Comparison of ENCODE assay signal across 14 cellular contexts in genomic region chr11:36631704-36632287, GRCh38. TPM values are rescaled to one million over a fixed set of nuclear protein-coding genes. Genes with fewer than 3 reads are reported as not detected.
DNase-seq lines count a peak whose midpoint lies in the region; ATAC-seq and TF ChIP-seq lines count a peak whose summit lies in the region.
"Had no signal": no experiment of that assay in that cellular context is flagged by ENCODE, and none has a peak within 500 bp of the region (broad histone marks: within the 10 kb centered on the region; RNA-seq: fewer than 3 reads in every experiment).

No MANE protein-coding gene starts in this region.

- POLR2A ChIA-PET in Caco-2 (lab: Charles Lee) = no interaction called here

- CTCF ChIA-PET in Caco-2 (lab: Charles Lee) = no interaction called here

- H2BK12ac ChIP-seq in neuronal stem cell (ENCODE audit: low read length) = no peak overlapping the region

- H3K4me3 ChIP-seq in neuronal stem cell (ENCODE audit: low read length in 2 of 2) = no peak overlapping the region
- no peak overlapping the region for H3K4me3 ChIP-seq in Caco-2 (ENCODE audit: low read depth, low read length)
- no peak overlapping the region for H3K4me3 ChIP-seq in upper lobe of right lung
- H3K4me3 ChIP-seq: GM23338 had no signal

- H3K4me2 ChIP-seq in neuronal stem cell (ENCODE audit: insufficient read depth, low read length, poor library complexity, severe bottlenecking) = no peak overlapping the region
- H3K4me2 ChIP-seq: GM23338 had no signal

- H3K4ac ChIP-seq in neuronal stem cell (ENCODE audit: low read length) = no peak overlapping the region

- H3K18ac ChIP-seq in neuronal stem cell (ENCODE audit: low read length) = no peak overlapping the region

- peaks cover 7% of the 10 kb centered on the region in 2 donors for H3K4me1 ChIP-seq in neuronal stem cell (ENCODE audit: control insufficient read depth in 2 of 2, insufficient read depth in 1 of 2, low read depth in 1 of 2, low read length in 2 of 2)
- no peaks in the 10 kb centered on the region for H3K4me1 ChIP-seq in Caco-2
- no peaks in the 10 kb centered on the region for H3K4me1 ChIP-seq in upper lobe of right lung

- TF ChIP-seq CTCF in Caco-2 (IDR thresholded peaks at IDR 0.05; ENCODE audit: insufficient read depth in 1 of 2, low read depth in 1 of 2, low read length in 1 of 2, severe bottlenecking in 1 of 2, unreplicated experiment in 1 of 2) (no peak), upper lobe of right lung (IDR thresholded peaks at IDR 0.05) (no peak)

- no peaks in the 10 kb centered on the region for H3K4me1 Mint-ChIP-seq in Caco-2 (ENCODE audit: low read depth, unreplicated experiment)
- H3K4me1 Mint-ChIP-seq: GM23338 had no signal

- no peak overlapping the region for H3K23ac ChIP-seq in neuronal stem cell (ENCODE audit: low read depth, low read length, poor library complexity)

- intact Hi-C loops in Caco-2 (cut with micrococcal nuclease; ENCODE audit: unreplicated experiment) (no loop called here), upper lobe of right lung (cut with DNase I) (no loop called here)

- peak overlapping the region; percentile 11 for H2AFZ ChIP-seq in neuronal stem cell (ENCODE audit: low read length)
- H2AFZ ChIP-seq: GM23338 had no signal

- no CpG with 5 or more reads among the region's 2 CpGs for WGBS in neuronal stem cell (ENCODE audit: extremely low coverage in 2 of 2, insufficient read length in 2 of 2, insufficient replicate concordance in 1 of 2), 2 donors

- H3K14ac ChIP-seq in neuronal stem cell (ENCODE audit: low read length) = no peak overlapping the region

- no peak overlapping the region for H2BK120ac ChIP-seq in neuronal stem cell (ENCODE audit: low read depth, low read length)

- H3K36me3 ChIP-seq in neuronal stem cell (replicated peaks in 1 of 2; ENCODE audit: control insufficient read depth in 2 of 2, insufficient read depth in 2 of 2, low read length in 2 of 2) (no peaks in the 10 kb centered on the region), Caco-2 (ENCODE audit: control insufficient read depth, insufficient read depth, low read length) (no peaks in the 10 kb centered on the region), upper lobe of right lung (no peaks in the 10 kb centered on the region)

- H3K9ac ChIP-seq in neuronal stem cell (ENCODE audit: low read depth, low read length, poor library complexity) = no peak overlapping the region

- no peak overlapping the region for H3K4me3 Mint-ChIP-seq in Caco-2 (ENCODE audit: unreplicated experiment)
- H3K4me3 Mint-ChIP-seq: CD8-positive, alpha-beta memory T cell; GM23338 had no signal

- DNase-seq in neuronal stem cell (ENCODE audit: low spot score) (no peak), Caco-2 (no peak), amygdala (lab: John Stamatoyannopoulos, UW) (no peak), upper lobe of right lung (no peak)
- DNase-seq in effector CD4-positive, alpha-beta T cell = no peak
- DNase-seq: CD8-positive, alpha-beta memory T cell; NCI-H446; substantia nigra had no signal

- no peak overlapping the region for H4K8ac ChIP-seq in neuronal stem cell (ENCODE audit: low read depth, low read length)

- H3K36me3 Mint-ChIP-seq in Caco-2 (ENCODE audit: insufficient read depth, unreplicated experiment) = no peaks in the 10 kb centered on the region

- H3K9me3 ChIP-seq in neuronal stem cell (replicated peaks in 1 of 2; ENCODE audit: control insufficient read depth in 2 of 2, insufficient read depth in 1 of 2, low read depth in 1 of 2, low read length in 2 of 2) (peaks cover 0 to 12% of the 10 kb centered on the region in 2 donors), Caco-2 (no peaks in the 10 kb centered on the region), upper lobe of right lung (no peaks in the 10 kb centered on the region)

- BruUV-seq in Caco-2 (replicated peaks; lab: Mats Ljungman, UMichigan) = no TSS peak

- no peak overlapping the region for H3K27ac Mint-ChIP-seq in Caco-2 (ENCODE audit: unreplicated experiment)
- H3K27ac Mint-ChIP-seq: CD8-positive, alpha-beta memory T cell; GM23338 had no signal

- H2BK15ac ChIP-seq in neuronal stem cell (ENCODE audit: low read length) = no peak overlapping the region

- H4K91ac ChIP-seq in neuronal stem cell (ENCODE audit: low read depth, low read length, poor library complexity) = no peak overlapping the region

- H3K79me1 ChIP-seq in neuronal stem cell (ENCODE audit: low read depth, low read length) = no peaks in the 10 kb centered on the region

- H3K27me3 Mint-ChIP-seq in Caco-2 (ENCODE audit: insufficient read depth, unreplicated experiment) = peaks cover 6% of the 10 kb centered on the region

- no peak overlapping the region for H2AK5ac ChIP-seq in neuronal stem cell (ENCODE audit: low read depth, low read length)

- H3K27me3 ChIP-seq in neuronal stem cell (ENCODE audit: control insufficient read depth in 3 of 3, insufficient read depth in 3 of 3, low read depth in 1 of 3, low read length in 3 of 3) (no peaks in the 10 kb centered on the region), Caco-2 (replicated peaks; ENCODE audit: control insufficient read depth, insufficient read depth, low read length) (no peaks in the 10 kb centered on the region), upper lobe of right lung (no peaks in the 10 kb centered on the region)

- H3K27ac ChIP-seq in neuronal stem cell (replicated peaks; ENCODE audit: low read length) (no peak overlapping the region), upper lobe of right lung (no peak overlapping the region)

- no peak overlapping the region for H2BK5ac ChIP-seq in neuronal stem cell (ENCODE audit: low read length)

- peak; percentile 91 for ATAC-seq in GM18519 (IDR thresholded peaks at IDR 0.05; ENCODE audit: low FRiP score, unreplicated experiment)
- ATAC-seq in GM21381 (IDR thresholded peaks at IDR 0.05; ENCODE audit: unreplicated experiment) = peak; percentile 75
- peak; percentile 92 for ATAC-seq in HG03095 (IDR thresholded peaks at IDR 0.05; ENCODE audit: unreplicated experiment)
- no peak for ATAC-seq in upper lobe of right lung
- ATAC-seq: GM23338 had no signal

- no peaks in the 10 kb centered on the region for H3K9me3 Mint-ChIP-seq in Caco-2 (ENCODE audit: unreplicated experiment)
- H3K9me3 Mint-ChIP-seq: CD8-positive, alpha-beta memory T cell; GM23338 had no signal

RNA-seq across cellular contexts. Expression of gene RAG2, which starts 33.8 kb away (rescaled TPM):
- not detected for polyA plus RNA-seq in neuronal stem cell (2013, experiment 1 of 2)
- not detected for polyA plus RNA-seq in neuronal stem cell (2013, experiment 2 of 2)
- total RNA-seq in Caco-2 (2022) (not detected in 2 replicates), upper lobe of right lung (not detected)
- total RNA-seq: CD8-positive, alpha-beta memory T cell; dermis microvascular lymphatic vessel endothelial cell; fibroblast of villous mesenchyme; GM23338 had no signal
- polyA plus RNA-seq: CD8-positive, alpha-beta memory T cell; GM23338 had no signal

RNA-seq across cellular contexts. Expression of gene IFTAP, which starts 37.5 kb away (rescaled TPM):
- polyA plus RNA-seq in neuronal stem cell (2013, experiment 1 of 2) = 79.0 TPM
- polyA plus RNA-seq in neuronal stem cell (2013, experiment 2 of 2) = 76.6 TPM
- total RNA-seq in Caco-2 (2022) = 8.9 and 10.4 TPM in 2 replicates
- total RNA-seq in upper lobe of right lung = 12.3 TPM
